Comparison of ENCODE assay signal across 17 cellular contexts in genomic region chr9:68426755-68427154, GRCh38.
"Had no signal": no experiment of that assay in that cellular context is flagged by ENCODE, and none has a peak within 500 bp of the region (broad histone marks: within the 10 kb centered on the region; RNA-seq: fewer than 3 reads in every experiment).

No MANE protein-coding gene starts in this region.

- H3K9me3 ChIP-seq: adrenal gland, body of pancreas, neutrophil, right lobe of liver had no signal

- DNase-seq: activated CD4-positive, alpha-beta T cell treated with anti-CD3 and anti-CD28 coated beads for 4 hours; activated CD8-positive, alpha-beta T cell treated with anti-CD3 and anti-CD28 coated beads for 36 hours; activated effector memory CD4-positive, alpha-beta T cell treated with anti-CD3 and anti-CD28 coated beads, Interleukin-2, amount 50 U/mL, for 16 hours; activated T-cell treated with anti-CD3 and anti-CD28 coated beads, Interleukin-2, amount 50 U/mL, for 48 hours; body of pancreas; cortex of kidney; effector CD4-positive, alpha-beta T cell; foreskin melanocyte; head of caudate nucleus; midbrain; naive B cell; right lobe of liver; stimulated activated naive CD8-positive, alpha-beta T cell treated with anti-CD3 and anti-CD28 coated beads, Interleukin-15, amount 100 ng/mL, for 72 hours; T-helper 2 cell had no signal

- ATAC-seq: activated CD8-positive, alpha-beta T cell treated with anti-CD3 and anti-CD28 coated beads for 36 hours; body of pancreas; right lobe of liver; stimulated activated naive CD8-positive, alpha-beta T cell treated with anti-CD3 and anti-CD28 coated beads, Interleukin-15, amount 100 ng/mL, for 72 hours; WTC11 had no signal

- H3K4me3 ChIP-seq: adrenal gland, body of pancreas, right lobe of liver had no signal

- H3K27me3 ChIP-seq: adrenal gland, body of pancreas, neutrophil, right lobe of liver had no signal

- H3K36me3 ChIP-seq: adrenal gland, neutrophil, right lobe of liver had no signal

- H3K27ac ChIP-seq: body of pancreas, neutrophil, right lobe of liver had no signal

- H3K4me1 ChIP-seq: body of pancreas, right lobe of liver had no signal
